ENCODE assay signal across 20 cellular contexts in genomic region chr1:41964400-41964799, GRCh38.
"Had no signal": no experiment of that assay in that cellular context is flagged by ENCODE, and none has a peak within 500 bp of the region (broad histone marks: within the 10 kb centered on the region; RNA-seq: fewer than 3 reads in every experiment).

No MANE protein-coding gene starts in this region.

- H3K4me2 ChIP-seq: hepatocyte had no signal

- DNase-seq: heart right ventricle; islet precursor cell; left ventricle myocardium inferior; mesendoderm; naive thymus-derived CD4-positive, alpha-beta T cell; occipital lobe; ovary; right lobe of liver; stimulated activated CD4-positive, alpha-beta T cell treated with anti-CD3 and anti-CD28 coated beads, Interleukin-4, amount 100 ng/mL, for 4 hours; stimulated activated CD8-positive, alpha-beta memory T cell treated with anti-CD3 and anti-CD28 coated beads, Interleukin-4, amount 100 ng/mL, for 48 hours; stimulated activated naive CD4-positive, alpha-beta T cell treated with Interleukin-2 at 50 U/mL for 16 hours; stimulated activated naive CD8-positive, alpha-beta T cell treated with anti-CD3 and anti-CD28 coated beads, Interleukin-15, amount 100 ng/mL, for 72 hours; substantia nigra; uterus had no signal

- H3K27me3 ChIP-seq: heart right ventricle, hepatocyte, neutrophil, ovary, right atrium auricular region, right lobe of liver, tibial nerve, uterus had no signal

- H3K4me1 ChIP-seq: heart right ventricle, right atrium auricular region, tibial nerve, uterus had no signal

- H3K79me2 ChIP-seq: hepatocyte had no signal

- H3K27ac ChIP-seq: heart right ventricle, hepatocyte, left ventricle myocardium inferior, neutrophil, ovary, right atrium auricular region, right lobe of liver, skin epidermis, tibial nerve, uterus had no signal

- H3K4me3 ChIP-seq: hepatocyte, left ventricle myocardium inferior, lung, ovary, right atrium auricular region, right lobe of liver, skin epidermis, tibial nerve, uterus had no signal

- H3K36me3 ChIP-seq: heart right ventricle, left ventricle myocardium inferior, neutrophil, ovary, right atrium auricular region, right lobe of liver, tibial nerve, uterus had no signal

- H2AFZ ChIP-seq: hepatocyte had no signal

- H3K9me3 ChIP-seq: neutrophil, ovary, right lobe of liver, uterus had no signal
